In the genomic region with DNA sequence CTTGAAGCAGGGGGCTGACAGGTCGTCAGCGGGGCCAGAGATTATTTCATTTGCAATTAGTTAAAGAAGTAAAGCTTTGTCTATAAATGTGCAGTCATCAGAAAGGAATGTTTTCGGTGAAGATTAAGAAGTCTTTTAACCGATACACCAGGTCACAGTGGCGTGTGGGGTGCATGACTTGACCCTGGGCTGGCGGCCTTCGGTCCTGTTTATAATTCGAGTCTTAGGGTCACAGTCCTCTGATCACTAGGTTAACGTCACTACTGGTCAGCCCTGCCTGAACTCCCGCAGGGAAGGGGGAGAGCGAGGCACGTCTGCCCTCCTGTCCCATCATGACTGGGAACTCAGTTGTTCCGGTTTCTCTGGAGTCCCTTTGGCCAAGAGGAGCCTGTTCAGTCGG, we compare ENCODE assay signal across 21 cellular contexts. TPM values are rescaled to one million over a fixed set of nuclear protein-coding genes. Genes with fewer than 3 reads are reported as not detected.
A peak's percentile ranks its signal among the peaks of the same experiment; 100 is the strongest.
DNase-seq lines count a peak whose midpoint lies in the region; ATAC-seq, FAIRE-seq and TF ChIP-seq lines count a peak whose summit lies in the region.
"Had no signal": no experiment of that assay in that cellular context is flagged by ENCODE, and none has a peak within 500 bp of the region (broad histone marks: within the 10 kb centered on the region; RNA-seq: fewer than 3 reads in every experiment).

No MANE protein-coding gene starts in this region.

- in situ Hi-C loops in K562 (cut with MboI): no loop called here

- DNase-seq in WTC11 (ENCODE audit: low spot score) (no peak), K562 (ENCODE audit: extremely low read depth in 1 of 4, low spot score in 3 of 4) (no peak), mesothelial cell of epicardium (ENCODE audit: low spot score in 2 of 2, unreplicated experiment in 2 of 2) (no peak), progenitor cell of endocrine pancreas (ENCODE audit: low spot score, unreplicated experiment) (no peak), SIG-M5 treated with dmso at 0.1 percent for 504 hours (lab: John Stamatoyannopoulos, UW; ENCODE audit: unreplicated experiment) (no peak), GM20000 (ENCODE audit: low spot score) (no peak), lower lobe of right lung (no peak)
- DNase-seq: CD8-positive, alpha-beta T cell; COR-L47; DMS153; DND-41; GDM1; HCEC 1CT; HFFc6 had no signal

- intact Hi-C loops in K562 (cut with micrococcal nuclease) (no loop called here), lower lobe of right lung (cut with DNase I) (no loop called here)

- TF ChIP-seq EP300 in K562 (IDR thresholded peaks at IDR 0.05; ENCODE audit: low read length): no peak

- no peak for TF ChIP-seq CTCF in WTC11 (IDR thresholded peaks at IDR 0.05)
- TF ChIP-seq CTCF in K562 (IDR thresholded peaks at IDR 0.05 in 2 of 3, conservative IDR thresholded peaks at IDR 0.05 in 1 of 3; ENCODE audit: insufficient read depth in 2 of 3, low read depth in 1 of 3, low read length in 3 of 3): no peak
- TF ChIP-seq CTCF in mesothelial cell of epicardium (IDR thresholded peaks at IDR 0.05; ENCODE audit: unreplicated experiment): no peak
- no peak for TF ChIP-seq CTCF in progenitor cell of endocrine pancreas (IDR thresholded peaks at IDR 0.05; ENCODE audit: unreplicated experiment)
- no peak for TF ChIP-seq CTCF in GM20000 (IDR thresholded peaks at IDR 0.05; ENCODE audit: extremely low read depth, missing control alignments)
- TF ChIP-seq CTCF in lower lobe of right lung (IDR thresholded peaks at IDR 0.05): no peak

- peak overlapping the region in 1 of 2 experiments; percentile 35; a peak in 1 of 4 replicates for H3K9ac ChIP-seq in K562 (ENCODE audit: insufficient read depth in 1 of 2, low read depth in 2 of 2, low read length in 2 of 2)

- H3K79me2 ChIP-seq in K562 (ENCODE audit: control insufficient read depth, insufficient read depth, low read length): no peaks in the 10 kb centered on the region

- H3K9me1 ChIP-seq in K562 (ENCODE audit: control insufficient read depth, insufficient read depth, low read length): no peaks in the 10 kb centered on the region

- peak overlapping the region; percentile 55; the same call in 1 of the 2 replicates for H2AFZ ChIP-seq in K562 (ENCODE audit: low read depth, low read length)

- 16% methylated on average over 11 of the region's 14 CpGs for WGBS in K562 (ENCODE audit: insufficient coverage, low coverage, missing lambda C conversion rate)

- H3K36me3 Mint-ChIP-seq in WTC11: no peaks in the 10 kb centered on the region
- H3K36me3 Mint-ChIP-seq in mesothelial cell of epicardium: no peaks in the 10 kb centered on the region
- H3K36me3 Mint-ChIP-seq in progenitor cell of endocrine pancreas (ENCODE audit: insufficient read depth): no peaks in the 10 kb centered on the region
- H3K36me3 Mint-ChIP-seq: CD14-positive monocyte; CD8-positive, alpha-beta T cell had no signal

- no TSS peak for BruUV-seq in K562 (replicated peaks; lab: Mats Ljungman, UMichigan)

- no peak overlapping the region for H3K4me2 ChIP-seq in K562 (ENCODE audit: insufficient read depth, low read length)

- H3K27me3 ChIP-seq in K562 (ENCODE audit: control insufficient read depth in 2 of 2, insufficient read depth in 2 of 2, low read length in 2 of 2) (peaks cover 0 to 22% of the 10 kb centered on the region in 2 experiments; a peak in 2 of 5 replicates), lower lobe of right lung (ENCODE audit: low read depth) (peaks cover 62% of the 10 kb centered on the region)

- H3K4me3 ChIP-seq in K562 (no peak overlapping the region), lower lobe of right lung (no peak overlapping the region)

- ATAC-seq in WTC11 (no peak), K562 (no peak), lower lobe of right lung (no peak)
- ATAC-seq: CD8-positive, alpha-beta T cell had no signal

- no peaks in the 10 kb centered on the region for H3K9me3 Mint-ChIP-seq in WTC11
- H3K9me3 Mint-ChIP-seq in mesothelial cell of epicardium: no peaks in the 10 kb centered on the region
- no peaks in the 10 kb centered on the region for H3K9me3 Mint-ChIP-seq in progenitor cell of endocrine pancreas (ENCODE audit: low read depth)
- H3K9me3 Mint-ChIP-seq: CD14-positive monocyte; CD8-positive, alpha-beta T cell; HFFc6 had no signal

- no peak for TF ChIP-seq RAD21 in K562 (CRISPR knock-in tag; conservative IDR thresholded peaks at IDR 0.05 in 1 of 2, IDR thresholded peaks at IDR 0.05 in 1 of 2)

- no peak for TF ChIP-seq POLR2A in K562 (conservative IDR thresholded peaks at IDR 0.05)

- H3K4me3 Mint-ChIP-seq in WTC11: no peak overlapping the region
- H3K4me3 Mint-ChIP-seq in mesothelial cell of epicardium: peak overlapping the region; percentile 37
- H3K4me3 Mint-ChIP-seq in progenitor cell of endocrine pancreas (ENCODE audit: low read depth): no peak overlapping the region
- H3K4me3 Mint-ChIP-seq: CD14-positive monocyte; CD8-positive, alpha-beta T cell; HFFc6 had no signal

- CTCF ChIA-PET in WTC11 (lab: Charles Lee): interaction anchor here (0.6 to 3.2 kb wide), 3 partner anchors 11 to 488 kb away, joined by 3 to 20 read pairs (median 3); no protein-coding TSS in a partner anchor
- CTCF ChIA-PET in K562 (lab: Yijun Ruan, JAX; ENCODE audit: low intra/inter-chr PET ratio): no interaction called here

- H4K20me1 ChIP-seq in K562 (replicated peaks; ENCODE audit: control insufficient read depth, insufficient read depth, low read length): no peaks in the 10 kb centered on the region; the same call in none of the 2 replicates

- POLR2A ChIA-PET in WTC11 (lab: Charles Lee): no interaction called here
- POLR2A ChIA-PET in K562 (lab: Yijun Ruan, JAX): interaction anchor here (0.6 to 0.9 kb wide), 3 partner anchors 8 to 44 kb away, joined by 3 to 4 read pairs (median 3); no protein-coding TSS in a partner anchor

- H3K4me1 ChIP-seq in K562 (replicated peaks in 1 of 2; ENCODE audit: control insufficient read depth in 2 of 2, insufficient read depth in 2 of 2, low read length in 2 of 2): peaks cover 11 to 64% of the 10 kb centered on the region in 2 experiments
- H3K4me1 ChIP-seq in lower lobe of right lung: no peaks in the 10 kb centered on the region

- no peaks in the 10 kb centered on the region for H3K4me1 Mint-ChIP-seq in WTC11
- H3K4me1 Mint-ChIP-seq in mesothelial cell of epicardium: peaks cover 52% of the 10 kb centered on the region
- H3K4me1 Mint-ChIP-seq in progenitor cell of endocrine pancreas (ENCODE audit: low read depth): peaks cover 18% of the 10 kb centered on the region
- H3K4me1 Mint-ChIP-seq: CD14-positive monocyte had no signal

- no peak for FAIRE-seq in K562 (lab: Jason Lieb, UNC)
- FAIRE-seq: A204.1, D721Med, GM12892, H1 had no signal

- no peaks in the 10 kb centered on the region for H3K36me3 ChIP-seq in K562 (ENCODE audit: control insufficient read depth, insufficient read depth, low read length)
- H3K36me3 ChIP-seq in lower lobe of right lung: no peaks in the 10 kb centered on the region

- H3K27ac Mint-ChIP-seq in WTC11 (peak overlapping the region; percentile 76; the same call in 1 of the 2 replicates), mesothelial cell of epicardium (peak overlapping the region; percentile 78), progenitor cell of endocrine pancreas (peak overlapping the region; percentile 7)
- H3K27ac Mint-ChIP-seq: CD14-positive monocyte; CD8-positive, alpha-beta T cell; HFFc6 had no signal

- H3K27me3 Mint-ChIP-seq in WTC11 (ENCODE audit: low read depth): no peaks in the 10 kb centered on the region
- H3K27me3 Mint-ChIP-seq in mesothelial cell of epicardium (ENCODE audit: low read depth): no peaks in the 10 kb centered on the region
- H3K27me3 Mint-ChIP-seq in progenitor cell of endocrine pancreas: peaks cover 4% of the 10 kb centered on the region

- H3K9me3 ChIP-seq in K562 (replicated peaks; ENCODE audit: control insufficient read depth, insufficient read depth, low read depth, low read length): no peaks in the 10 kb centered on the region
- no peaks in the 10 kb centered on the region for H3K9me3 ChIP-seq in lower lobe of right lung

- H3K27ac ChIP-seq in K562 (ENCODE audit: extremely low read depth, low read depth, low read length) (no peak overlapping the region), lower lobe of right lung (no peak overlapping the region)

RNA-seq across cellular contexts. Expression of a gene that starts 5.0 kb away (rescaled TPM):
- not detected in 3 replicates for total RNA-seq in WTC11 (2021)
- not detected in 2 replicates for total RNA-seq in K562 (2011; cell fraction: chromatin; rRNA removed; ENCODE audit: low replicate concordance)
- not detected in 2 replicates for total RNA-seq in K562 (2011; cell fraction: nucleolus; rRNA removed)
- not detected in 2 replicates for total RNA-seq in K562 (2011; cell fraction: nucleoplasm; rRNA removed)
- total RNA-seq in K562 (2014; rRNA removed): not detected in 2 replicates
- total RNA-seq in K562 (2014; rRNA removed; fragmentation: Illumina TruSeq; extraction: Trizol): not detected in 2 replicates
- not detected in 2 replicates for total RNA-seq in K562 (2015; rRNA removed; fragmentation: Illumina TruSeq; extraction: Trizol)
- not detected in 2 replicates for total RNA-seq in K562 (2021)
- not detected in 2 replicates for polyA plus RNA-seq in K562 (2011; rRNA removed)
- 0.04 TPM in 1 of 2 replicates, not detected in the other for polyA plus RNA-seq in K562 (2011; cell fraction: cytosol; rRNA removed)
- polyA plus RNA-seq in K562 (2011; cell fraction: nucleus; rRNA removed): 0.20 TPM in 1 of 2 replicates, not detected in the other
- 0.10 and 0.11 TPM in 2 replicates for polyA plus RNA-seq in K562 (2012)
- not detected in 2 replicates for polyA plus RNA-seq in K562 (2014; fragmentation: Illumina TruSeq; extraction: Trizol)
- not detected for polyA plus RNA-seq in K562 (2014; fragmentation: Nextera tagmentation; extraction: Ambion mirVana)
- not detected in 2 replicates for polyA plus RNA-seq in K562 (2014; rRNA removed)
- not detected in 2 replicates for polyA minus RNA-seq in K562 (2011; rRNA and poly(A)+ RNA removed)
- polyA minus RNA-seq in K562 (2011; cell fraction: cytosol; rRNA and poly(A)+ RNA removed): not detected in 2 replicates
- polyA minus RNA-seq in K562 (2011; cell fraction: nucleus; rRNA and poly(A)+ RNA removed): not detected in 2 replicates
- total RNA-seq in mesothelial cell of epicardium: 0.29 to 0.52 TPM (median 0.36 TPM) in 3 replicates
- not detected in 2 replicates for total RNA-seq in progenitor cell of endocrine pancreas
- 0.18 TPM for total RNA-seq in lower lobe of right lung
- total RNA-seq: CD8-positive, alpha-beta T cell; H1; HFFc6; HT1080 had no signal
- polyA plus RNA-seq: BJ, CD14-positive monocyte, H1 had no signal

RNA-seq across cellular contexts. Expression of a gene that starts 30.0 kb away (rescaled TPM):
- total RNA-seq in WTC11 (2021) (2.4 to 3.9 TPM (median 3.6 TPM) in 3 replicates), K562 (2014; rRNA removed) (not detected in 2 replicates), K562 (2014; rRNA removed; fragmentation: Illumina TruSeq; extraction: Trizol) (not detected in 2 replicates), K562 (2015; rRNA removed; fragmentation: Illumina TruSeq; extraction: Trizol) (not detected in 2 replicates), K562 (2021) (not detected in 2 replicates), mesothelial cell of epicardium (5.9 to 7.3 TPM (median 6.0 TPM) in 3 replicates), progenitor cell of endocrine pancreas (8.1 and 9.2 TPM in 2 replicates), lower lobe of right lung (not detected)
- 0.19 TPM in 1 of 2 replicates, not detected in the other for total RNA-seq in K562 (2011; cell fraction: chromatin; rRNA removed; ENCODE audit: low replicate concordance)
- not detected in 2 replicates for total RNA-seq in K562 (2011; cell fraction: nucleolus; rRNA removed)
- total RNA-seq in K562 (2011; cell fraction: nucleoplasm; rRNA removed): not detected in 2 replicates
- polyA plus RNA-seq in K562 (2011; rRNA removed) (not detected in 2 replicates), K562 (2014; fragmentation: Illumina TruSeq; extraction: Trizol) (not detected in 2 replicates), K562 (2014; fragmentation: Nextera tagmentation; extraction: Ambion mirVana) (not detected), K562 (2014; rRNA removed) (not detected in 2 replicates)
- 0.18 TPM in 1 of 2 replicates, not detected in the other for polyA plus RNA-seq in K562 (2011; cell fraction: cytosol; rRNA removed)
- polyA plus RNA-seq in K562 (2011; cell fraction: nucleus; rRNA removed): 0.18 TPM in 1 of 2 replicates, not detected in the other
- polyA plus RNA-seq in K562 (2012): 0.05 and 0.18 TPM in 2 replicates
- 1.1 TPM in 1 of 2 replicates, not detected in the other for polyA minus RNA-seq in K562 (2011; rRNA and poly(A)+ RNA removed)
- polyA minus RNA-seq in K562 (2011; cell fraction: cytosol; rRNA and poly(A)+ RNA removed): not detected in 2 replicates
- not detected in 2 replicates for polyA minus RNA-seq in K562 (2011; cell fraction: nucleus; rRNA and poly(A)+ RNA removed)
- total RNA-seq: CD8-positive, alpha-beta T cell; HFFc6 had no signal
- polyA plus RNA-seq: CD14-positive monocyte had no signal

Comparison
In these comparisons a context has a peak if more than half of its experiments do, and no peak if none do; other contexts are left out.
1. H3K27ac Mint-ChIP-seq: peak in every context shown above with its lines; median percentile 78 in mesothelial cell of epicardium; 76 in WTC11; 7 in progenitor cell of endocrine pancreas.